Comparison of ENCODE assay signal across 8 cellular contexts in the genomic region with DNA sequence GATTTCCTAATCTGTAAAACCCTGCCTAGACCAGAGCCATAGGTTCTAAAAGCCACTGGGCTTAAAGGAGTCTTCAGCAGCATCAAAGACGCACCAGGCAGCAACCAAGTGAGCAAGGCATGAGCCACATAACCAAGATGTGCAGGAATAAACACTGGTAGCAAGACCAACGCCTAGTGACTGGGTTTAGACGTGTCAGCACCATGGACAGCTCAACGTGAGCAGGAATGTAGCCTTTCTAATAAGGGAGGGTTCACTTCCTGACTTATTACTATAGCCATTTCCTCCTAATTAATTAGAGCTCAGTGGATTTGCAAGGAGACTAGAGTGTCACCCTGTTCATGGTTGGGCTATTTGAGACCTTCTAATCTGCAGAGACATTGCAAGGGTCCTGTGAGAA.
A peak's percentile ranks its signal among the peaks of the same experiment; 100 is the strongest.
DNase-seq lines count a peak whose midpoint lies in the region; ATAC-seq and TF ChIP-seq lines count a peak whose summit lies in the region.

No MANE protein-coding gene starts in this region.

- TF ChIP-seq CTCF in astrocyte of the cerebellum (IDR thresholded peaks at IDR 0.05; ENCODE audit: low read depth, low read length, missing control alignments): no peak
- no peak for TF ChIP-seq CTCF in liver (IDR thresholded peaks at IDR 0.05; ENCODE audit: low read depth, low read length, missing input control)

- WGBS in liver: 1% methylated on average over 4 of the region's 4 CpGs

- no peak overlapping the region for H3K4me3 ChIP-seq in astrocyte of the cerebellum (ENCODE audit: low read depth, low read length)
- H3K4me3 ChIP-seq in liver (ENCODE audit: low read depth in 1 of 3, low read length in 3 of 3): no peak overlapping the region

- no peak overlapping the region for H3K9ac ChIP-seq in liver (ENCODE audit: low read depth in 1 of 2, low read length in 2 of 2)

- DNase-seq in EL (peak; percentile 39), HUDEP-2 (lab: John Stamatoyannopoulos, UW; ENCODE audit: unreplicated experiment in 76 of 76) (peak in 45 of 76 experiments; percentile 0 to 60 (median 19)), astrocyte of the cerebellum (ENCODE audit: low read depth) (peak; percentile 23), NCI-H187 (lab: John Stamatoyannopoulos, UW) (no peak), OCI-M2 (lab: John Stamatoyannopoulos, UW; ENCODE audit: unreplicated experiment) (no peak), T-helper 9 cell (no peak)

- no peak for TF ChIP-seq RAD21 in liver (IDR thresholded peaks at IDR 0.05)

- H3K36me3 ChIP-seq in liver (ENCODE audit: control insufficient read depth in 4 of 4, insufficient read depth in 3 of 4, low read depth in 1 of 4, low read length in 3 of 4): no peaks in the 10 kb centered on the region

- no peaks in the 10 kb centered on the region for H3K9me3 ChIP-seq in liver (ENCODE audit: control insufficient read depth in 4 of 4, low read length in 3 of 4)

- no peak overlapping the region for H3K27ac ChIP-seq in liver (ENCODE audit: low read depth in 1 of 2, low read length in 2 of 2)

- H3K4me1 ChIP-seq in liver (ENCODE audit: control insufficient read depth in 4 of 4, insufficient read depth in 4 of 4, low read length in 3 of 4): no peaks in the 10 kb centered on the region

- in situ Hi-C loops in astrocyte of the cerebellum (cut with HindIII; ENCODE audit: low sequenced_read_pairs): no loop called here

- no peak for ATAC-seq in HG03439 (IDR thresholded peaks at IDR 0.05; ENCODE audit: unreplicated experiment)

- peaks cover 0 to 9% (median 0%) of the 10 kb centered on the region in 4 donors for H3K27me3 ChIP-seq in liver (ENCODE audit: control insufficient read depth in 4 of 4, insufficient read depth in 4 of 4, low read length in 3 of 4)

TF ChIP-seq in liver, 16 proteins besides CTCF, POLR2A, EP300 and RAD21:
- TF ChIP-seq, protein P1, sequence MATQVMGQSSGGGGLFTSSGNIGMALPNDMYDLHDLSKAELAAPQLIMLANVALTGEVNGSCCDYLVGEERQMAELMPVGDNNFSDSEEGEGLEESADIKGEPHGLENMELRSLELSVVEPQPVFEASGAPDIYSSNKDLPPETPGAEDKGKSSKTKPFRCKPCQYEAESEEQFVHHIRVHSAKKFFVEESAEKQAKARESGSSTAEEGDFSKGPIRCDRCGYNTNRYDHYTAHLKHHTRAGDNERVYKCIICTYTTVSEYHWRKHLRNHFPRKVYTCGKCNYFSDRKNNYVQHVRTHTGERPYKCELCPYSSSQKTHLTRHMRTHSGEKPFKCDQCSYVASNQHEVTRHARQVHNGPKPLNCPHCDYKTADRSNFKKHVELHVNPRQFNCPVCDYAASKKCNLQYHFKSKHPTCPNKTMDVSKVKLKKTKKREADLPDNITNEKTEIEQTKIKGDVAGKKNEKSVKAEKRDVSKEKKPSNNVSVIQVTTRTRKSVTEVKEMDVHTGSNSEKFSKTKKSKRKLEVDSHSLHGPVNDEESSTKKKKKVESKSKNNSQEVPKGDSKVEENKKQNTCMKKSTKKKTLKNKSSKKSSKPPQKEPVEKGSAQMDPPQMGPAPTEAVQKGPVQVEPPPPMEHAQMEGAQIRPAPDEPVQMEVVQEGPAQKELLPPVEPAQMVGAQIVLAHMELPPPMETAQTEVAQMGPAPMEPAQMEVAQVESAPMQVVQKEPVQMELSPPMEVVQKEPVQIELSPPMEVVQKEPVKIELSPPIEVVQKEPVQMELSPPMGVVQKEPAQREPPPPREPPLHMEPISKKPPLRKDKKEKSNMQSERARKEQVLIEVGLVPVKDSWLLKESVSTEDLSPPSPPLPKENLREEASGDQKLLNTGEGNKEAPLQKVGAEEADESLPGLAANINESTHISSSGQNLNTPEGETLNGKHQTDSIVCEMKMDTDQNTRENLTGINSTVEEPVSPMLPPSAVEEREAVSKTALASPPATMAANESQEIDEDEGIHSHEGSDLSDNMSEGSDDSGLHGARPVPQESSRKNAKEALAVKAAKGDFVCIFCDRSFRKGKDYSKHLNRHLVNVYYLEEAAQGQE (IDR thresholded peaks at IDR 0.05): peak; percentile 99
- no peak for TF ChIP-seq JUND (IDR thresholded peaks at IDR 0.05)
- TF ChIP-seq NR2F2 (IDR thresholded peaks at IDR 0.05): no peak

Comparison
In these comparisons a context has a peak if more than half of its experiments do, and no peak if none do; other contexts are left out.
1. DNase-seq: peak in EL (single experiment), HUDEP-2 (45 of 76) and astrocyte of the cerebellum (single experiment); none in NCI-H187 (0 of 2), OCI-M2 (single experiment) and T-helper 9 cell (single experiment).